17 cellular contexts compared by ENCODE assay signal in the genomic region with DNA sequence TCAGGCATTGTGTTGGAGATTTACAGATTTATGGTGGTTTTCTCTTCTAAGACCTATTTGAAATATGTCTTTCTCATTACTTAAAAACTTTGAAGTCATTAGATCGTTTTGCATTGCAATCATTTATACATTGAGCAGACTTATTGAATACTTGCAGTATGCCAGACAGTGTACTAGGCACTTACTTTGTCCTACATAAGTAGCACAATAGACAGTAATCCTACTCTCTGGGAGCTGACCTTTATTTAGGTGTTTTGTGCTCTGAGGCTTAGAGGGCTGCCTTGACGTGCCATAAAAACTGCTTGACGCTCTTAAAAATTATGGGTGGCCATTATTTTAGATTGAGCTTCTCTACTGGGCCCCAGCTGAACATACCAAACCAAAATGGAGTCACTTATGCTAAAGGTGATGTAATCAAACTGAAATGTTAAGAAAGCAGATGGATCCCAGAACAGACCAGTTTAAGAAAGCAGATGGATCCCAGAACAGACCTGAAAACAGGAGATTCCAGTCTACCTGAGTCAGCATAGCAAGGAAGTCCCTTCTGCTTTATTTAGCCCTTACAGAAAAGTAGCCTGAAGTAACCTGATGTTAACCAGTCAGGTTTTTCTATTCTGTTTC. TPM values are rescaled to one million over a fixed set of nuclear protein-coding genes. Genes with fewer than 3 reads are reported as not detected.
DNase-seq lines count a peak whose midpoint lies in the region; ATAC-seq and TF ChIP-seq lines count a peak whose summit lies in the region.
"Had no signal": no experiment of that assay in that cellular context is flagged by ENCODE, and none has a peak within 500 bp of the region (broad histone marks: within the 10 kb centered on the region; RNA-seq: fewer than 3 reads in every experiment).

No MANE protein-coding gene starts in this region.

- H3K4me1 Mint-ChIP-seq in HFFc6 (ENCODE audit: low read depth), result peaks cover 47% of the 10 kb centered on the region

- H3K4me1 ChIP-seq in SK-N-SH (ENCODE audit: control insufficient read depth in 1 of 2, insufficient read depth in 2 of 2, low read depth in 1 of 2, low read length in 1 of 2) (peaks cover 0 to 8% of the 10 kb centered on the region in 2 experiments; a peak in 2 of 4 replicates), rectal smooth muscle tissue (ENCODE audit: control insufficient read depth, insufficient read depth, low read length) (peaks cover 42% of the 10 kb centered on the region)

- no peaks in the 10 kb centered on the region for H3F3A ChIP-seq in SK-N-SH (replicated peaks; ENCODE audit: insufficient read depth)

- no peaks in the 10 kb centered on the region for H3K36me3 Mint-ChIP-seq in HFFc6 (ENCODE audit: low read depth)

- TF ChIP-seq CTCF in HFFc6 (IDR thresholded peaks at IDR 0.05) (no peak), SK-N-SH (IDR thresholded peaks at IDR 0.05) (no peak)

- H3K79me2 ChIP-seq in SK-N-SH (ENCODE audit: insufficient read depth), result peaks cover 13% of the 10 kb centered on the region; the same call in 1 of the 2 replicates

- no peak for ATAC-seq in HG03039 (IDR thresholded peaks at IDR 0.05; ENCODE audit: unreplicated experiment)
- ATAC-seq in GM18519 (IDR thresholded peaks at IDR 0.05; ENCODE audit: low FRiP score, unreplicated experiment), result no peak
- ATAC-seq: stimulated activated naive B cell treated with anti-CD40 and anti-IgM and Interleukin-4, amounts not matched to agents 10 μg/mL and 1 μg/mL and 100 μg/mL, for 72 hours had no signal

- H3K4me2 ChIP-seq in SK-N-SH, result no peak overlapping the region
- H3K4me2 ChIP-seq: BLaER1 treated with 17β-estradiol and CSF1 and Interleukin-3, amounts not matched to agents 10 nM and 100 nM had no signal

- POLR2A ChIA-PET in SK-N-SH (lab: Yijun Ruan, JAX), result no interaction called here

- peak overlapping the region; percentile 42; the same call in 1 of the 2 replicates for H3K27ac Mint-ChIP-seq in HFFc6

- H3K9me3 ChIP-seq in SK-N-SH, result no peaks in the 10 kb centered on the region
- H3K9me3 ChIP-seq: BLaER1 treated with 17β-estradiol and CSF1 and Interleukin-3, amounts not matched to agents 10 nM and 100 nM; SJCRH30 had no signal

- TF ChIP-seq RAD21 in SK-N-SH (IDR thresholded peaks at IDR 0.05; ENCODE audit: low read length), result no peak

- peak; percentile 24 for DNase-seq in HFFc6
- DNase-seq in SK-N-SH, result no peak
- peak; percentile 25 for DNase-seq in glomerular visceral epithelial cell (ENCODE audit: extremely low spot score)
- no peak for DNase-seq in NCI-H345 (lab: John Stamatoyannopoulos, UW)
- no peak for DNase-seq in GDM1 (lab: John Stamatoyannopoulos, UW)
- DNase-seq: activated CD8-positive, alpha-beta memory T cell treated with anti-CD3 and anti-CD28 coated beads for 24 hours; GOT3; head of caudate nucleus; NCI-H1930; SJCRH30; stimulated activated naive B cell treated with anti-CD40 and anti-IgM and Interleukin-4, amounts not matched to agents 10 μg/mL and 1 μg/mL and 100 μg/mL, for 72 hours had no signal

- H3K4me3 ChIP-seq in SK-N-SH (ENCODE audit: low read depth in 2 of 2, low read length in 1 of 2) (no peak overlapping the region), rectal smooth muscle tissue (ENCODE audit: low read length) (no peak overlapping the region)
- H3K4me3 ChIP-seq: BLaER1 treated with 17β-estradiol and CSF1 and Interleukin-3, amounts not matched to agents 10 nM and 100 nM; SJCRH30 had no signal

- H3K4me3 Mint-ChIP-seq in HFFc6, result no peak overlapping the region
- H3K4me3 Mint-ChIP-seq: stimulated activated naive B cell treated with anti-CD40 and anti-IgM and Interleukin-4, amounts not matched to agents 10 μg/mL and 1 μg/mL and 100 μg/mL, for 72 hours had no signal

- H3K36me3 ChIP-seq in SK-N-SH (replicated peaks in 1 of 2; ENCODE audit: control insufficient read depth in 1 of 2, insufficient read depth in 2 of 2, low read length in 1 of 2) (no peaks in the 10 kb centered on the region), rectal smooth muscle tissue (ENCODE audit: control insufficient read depth, insufficient read depth, low read length) (no peaks in the 10 kb centered on the region)
- H3K36me3 ChIP-seq: SJCRH30 had no signal

- H3K9ac ChIP-seq in SK-N-SH (no peak overlapping the region), rectal smooth muscle tissue (ENCODE audit: low read length) (no peak overlapping the region)
- H3K9ac ChIP-seq: BLaER1 treated with 17β-estradiol and CSF1 and Interleukin-3, amounts not matched to agents 10 nM and 100 nM had no signal

- no peaks in the 10 kb centered on the region for H3K9me3 Mint-ChIP-seq in HFFc6
- H3K9me3 Mint-ChIP-seq: stimulated activated naive B cell treated with anti-CD40 and anti-IgM and Interleukin-4, amounts not matched to agents 10 μg/mL and 1 μg/mL and 100 μg/mL, for 72 hours had no signal

- CTCF ChIA-PET in SK-N-SH (lab: Yijun Ruan, JAX), result interaction anchor here (1.8 kb wide), 1 partner anchor 25 kb away, joined by 4 read pairs; no protein-coding TSS in a partner anchor

- no peaks in the 10 kb centered on the region for H4K20me1 ChIP-seq in SK-N-SH (ENCODE audit: insufficient read depth)

- no peaks in the 10 kb centered on the region for H3K27me3 Mint-ChIP-seq in HFFc6 (ENCODE audit: insufficient read depth)
- H3K27me3 Mint-ChIP-seq: stimulated activated naive B cell treated with anti-CD40 and anti-IgM and Interleukin-4, amounts not matched to agents 10 μg/mL and 1 μg/mL and 100 μg/mL, for 72 hours had no signal

- no peaks in the 10 kb centered on the region for H3K9me2 ChIP-seq in SK-N-SH

- no peak for TF ChIP-seq EP300 in SK-N-SH (IDR thresholded peaks at IDR 0.05; ENCODE audit: borderline replicate concordance in 1 of 2, low read depth in 1 of 2, low read length in 1 of 2)

- H3K27ac ChIP-seq in SK-N-SH (ENCODE audit: low read depth in 2 of 2, low read length in 1 of 2), result no peak overlapping the region
- H3K27ac ChIP-seq in rectal smooth muscle tissue (ENCODE audit: low read depth, low read length), result peak overlapping the region; percentile 24
- H3K27ac ChIP-seq: BLaER1 treated with 17β-estradiol and CSF1 and Interleukin-3, amounts not matched to agents 10 nM and 100 nM; SJCRH30 had no signal

- H3K27me3 ChIP-seq in SK-N-SH (ENCODE audit: insufficient read depth) (no peaks in the 10 kb centered on the region), rectal smooth muscle tissue (ENCODE audit: control insufficient read depth, insufficient read depth, low read length) (no peaks in the 10 kb centered on the region)
- H3K27me3 ChIP-seq: BLaER1 treated with 17β-estradiol and CSF1 and Interleukin-3, amounts not matched to agents 10 nM and 100 nM; SJCRH30 had no signal

- H2AFZ ChIP-seq in SK-N-SH (ENCODE audit: low read depth), result no peak overlapping the region

- WGBS in SK-N-SH (ENCODE audit: low lambda C conversion rate), result 97% methylated on average over 3 of the region's 3 CpGs

TF ChIP-seq in SK-N-SH, 30 proteins besides CTCF, POLR2A, EP300 and RAD21:
- TF ChIP-seq RXRA (IDR thresholded peaks at IDR 0.05; ENCODE audit: borderline replicate concordance, low read depth) (no peak), MEF2A (IDR thresholded peaks at IDR 0.05; ENCODE audit: borderline replicate concordance, low read depth) (no peak), SIN3A (IDR thresholded peaks at IDR 0.05; ENCODE audit: borderline replicate concordance, low read depth, low read length) (no peak), EZH2phosphoT487 (IDR thresholded peaks at IDR 0.05; ENCODE audit: borderline replicate concordance, low read depth) (no peak), ELF1 (IDR thresholded peaks at IDR 0.05) (no peak), POLR2AphosphoS5 (IDR thresholded peaks at IDR 0.05; ENCODE audit: low read depth, low read length) (no peak), YY1 (IDR thresholded peaks at IDR 0.05; ENCODE audit: low read depth) (peak; percentile 57; the same call in 1 of the 2 replicates), JUND (IDR thresholded peaks at IDR 0.05) (no peak), FOSL2 (IDR thresholded peaks at IDR 0.05; ENCODE audit: borderline replicate concordance, low read depth) (peak; percentile 13; the same call in 1 of the 2 replicates), MXI1 (IDR thresholded peaks at IDR 0.05; ENCODE audit: low read depth, low read length) (no peak), NRF1 (IDR thresholded peaks at IDR 0.05; ENCODE audit: low read depth, low read length) (no peak), TCF12 (IDR thresholded peaks at IDR 0.05) (peak; percentile 58), FOXJ3 (CRISPR knock-in tag; IDR thresholded peaks at IDR 0.05) (no peak), FOXM1 (IDR thresholded peaks at IDR 0.05; ENCODE audit: low read depth) (no peak), TEAD4 (IDR thresholded peaks at IDR 0.05; ENCODE audit: borderline replicate concordance, insufficient read depth) (no peak)
- TF ChIP-seq, protein P1, sequence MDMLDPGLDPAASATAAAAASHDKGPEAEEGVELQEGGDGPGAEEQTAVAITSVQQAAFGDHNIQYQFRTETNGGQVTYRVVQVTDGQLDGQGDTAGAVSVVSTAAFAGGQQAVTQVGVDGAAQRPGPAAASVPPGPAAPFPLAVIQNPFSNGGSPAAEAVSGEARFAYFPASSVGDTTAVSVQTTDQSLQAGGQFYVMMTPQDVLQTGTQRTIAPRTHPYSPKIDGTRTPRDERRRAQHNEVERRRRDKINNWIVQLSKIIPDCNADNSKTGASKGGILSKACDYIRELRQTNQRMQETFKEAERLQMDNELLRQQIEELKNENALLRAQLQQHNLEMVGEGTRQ (IDR thresholded peaks at IDR 0.05; ENCODE audit: borderline replicate concordance, low read depth, low read length), result no peak

RNA-seq across cellular contexts. Expression of a gene that starts 42.4 kb away (rescaled TPM):
- total RNA-seq in HFFc6 (2021; fragmentation: NEBNext Ultra II Directional; extraction: Animal tissue kit (Norgen Biotek cat#: 25700)), result not detected
- not detected in 2 replicates for polyA plus RNA-seq in SK-N-SH (2012; rRNA removed)
- polyA plus RNA-seq in SK-N-SH (2012; cell fraction: cytosol; rRNA removed), result not detected in 2 replicates
- polyA plus RNA-seq in SK-N-SH (2012; cell fraction: nucleus; rRNA removed), result not detected in 2 replicates
- total RNA-seq: LHCN-M2, lower leg skin, SJCRH30 had no signal

Comparison
In these comparisons a context has a peak if more than half of its experiments do, and no peak if none do; other contexts are left out.
1. DNase-seq: peak in HFFc6 (single experiment) and glomerular visceral epithelial cell (single experiment); none in SK-N-SH (single experiment), NCI-H345 (single experiment) and GDM1 (single experiment).